13 cellular contexts compared by ENCODE assay signal in the genomic region with DNA sequence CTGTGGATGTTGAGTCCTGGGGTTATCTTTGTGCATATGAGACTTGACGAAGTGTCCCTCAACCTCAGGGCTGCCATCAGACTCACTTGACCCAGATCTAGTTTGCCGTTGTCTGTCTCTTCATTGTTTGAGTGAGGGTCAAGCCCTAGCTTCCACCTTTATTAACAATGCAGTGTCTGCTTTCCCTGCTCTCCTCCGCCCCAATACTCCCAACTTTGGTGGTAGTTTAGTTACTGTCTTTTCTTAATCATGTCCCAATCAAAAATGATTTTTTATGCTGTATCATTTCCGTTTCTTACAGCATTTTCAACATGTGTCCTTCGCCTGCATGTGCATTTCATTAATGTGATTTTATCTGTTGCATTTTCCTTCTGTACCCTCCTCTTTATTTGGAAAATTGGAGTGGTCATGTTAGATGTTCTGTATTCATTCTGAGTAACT. TPM values are rescaled to one million over a fixed set of nuclear protein-coding genes. Genes with fewer than 3 reads are reported as not detected.
DNase-seq lines count a peak whose midpoint lies in the region; ATAC-seq and TF ChIP-seq lines count a peak whose summit lies in the region.
"Had no signal": no experiment of that assay in that cellular context is flagged by ENCODE, and none has a peak within 500 bp of the region (broad histone marks: within the 10 kb centered on the region; RNA-seq: fewer than 3 reads in every experiment).

No MANE protein-coding gene starts in this region.

- no peaks in the 10 kb centered on the region for H3K9me3 Mint-ChIP-seq in CD8-positive, alpha-beta memory T cell
- H3K9me3 Mint-ChIP-seq in IgD-negative memory B cell = no peaks in the 10 kb centered on the region
- no peaks in the 10 kb centered on the region for H3K9me3 Mint-ChIP-seq in naive thymus-derived CD8-positive, alpha-beta T cell
- H3K9me3 Mint-ChIP-seq: activated naive CD4-positive, alpha-beta T cell treated with anti-CD3 and anti-CD28 coated beads for 36 hours had no signal

- H3K4me3 Mint-ChIP-seq in CD8-positive, alpha-beta memory T cell = peak overlapping the region in 6 of 7 donors; percentile 93 to 98 (median 96)
- H3K4me3 Mint-ChIP-seq in IgD-negative memory B cell = peak overlapping the region; percentile 2 to 92 (median 37)
- peak overlapping the region; percentile 2 to 99 (median 94) for H3K4me3 Mint-ChIP-seq in naive thymus-derived CD8-positive, alpha-beta T cell

- intact Hi-C loops in upper lobe of right lung (cut with DNase I) = no loop called here
- intact Hi-C loops in aorta (cut with DNase I) = no loop called here

- WGBS in aorta, 2 donors = 85% methylated on average over 5 of the region's 5 CpGs

- in situ Hi-C loops in astrocyte of the spinal cord (cut with HindIII; ENCODE audit: low sequenced_read_pairs) = no loop called here

- H3K27ac ChIP-seq in CD8-positive, alpha-beta memory T cell (ENCODE audit: low read depth, low read length) = peak overlapping the region; percentile 75
- H3K27ac ChIP-seq in upper lobe of right lung (no peak overlapping the region), aorta (ENCODE audit: low read depth in 1 of 2, low read length in 2 of 2) (no peak overlapping the region)
- H3K27ac ChIP-seq: epithelial cell of prostate, ovary, transverse colon had no signal

- peak overlapping the region; percentile 31 to 98 (median 91) for H3K27ac Mint-ChIP-seq in CD8-positive, alpha-beta memory T cell
- peak overlapping the region in 2 of 3 donors; percentile 54 to 82 for H3K27ac Mint-ChIP-seq in IgD-negative memory B cell
- H3K27ac Mint-ChIP-seq in naive thymus-derived CD8-positive, alpha-beta T cell = peak overlapping the region in 8 of 10 donors; percentile 16 to 95 (median 38)
- H3K27ac Mint-ChIP-seq: activated naive CD4-positive, alpha-beta T cell treated with anti-CD3 and anti-CD28 coated beads for 36 hours had no signal

- no peak for DNase-seq in CD8-positive, alpha-beta memory T cell
- no peak for DNase-seq in astrocyte of the spinal cord (ENCODE audit: low read depth, low spot score)
- no peak for DNase-seq in naive thymus-derived CD8-positive, alpha-beta T cell
- no peak for DNase-seq in upper lobe of right lung
- no peak for DNase-seq in NCI-H2171 treated with DMSO at 0.1 percent for 48 hours (lab: John Stamatoyannopoulos, UW)
- DNase-seq in aorta = no peak
- DNase-seq: activated naive CD4-positive, alpha-beta T cell treated with anti-CD3 and anti-CD28 coated beads for 36 hours; MM.1S; NCI-H526 treated with DMSO at 0.1 percent for 48 hours; ovary; transverse colon had no signal

- CTCF ChIA-PET in CD8-positive, alpha-beta memory T cell (lab: Charles Lee) = interaction anchor here (1.5 to 2.0 kb wide), 2 partner anchors 11 to 21 kb away, joined by 5 to 6 read pairs; no protein-coding TSS in a partner anchor

- H3K36me3 Mint-ChIP-seq in CD8-positive, alpha-beta memory T cell = peaks cover 0 to 16% (median 0%) of the 10 kb centered on the region in 3 donors
- no peaks in the 10 kb centered on the region for H3K36me3 Mint-ChIP-seq in IgD-negative memory B cell
- peaks cover 0 to 3% (median 0%) of the 10 kb centered on the region in 3 donors for H3K36me3 Mint-ChIP-seq in naive thymus-derived CD8-positive, alpha-beta T cell

- H3K27me3 ChIP-seq in CD8-positive, alpha-beta memory T cell (ENCODE audit: insufficient read depth, low read length, poor library complexity, severe bottlenecking) = no peaks in the 10 kb centered on the region
- H3K27me3 ChIP-seq in upper lobe of right lung (no peaks in the 10 kb centered on the region), aorta (ENCODE audit: control insufficient read depth in 1 of 2, insufficient read depth in 2 of 2, low read length in 1 of 2) (no peaks in the 10 kb centered on the region)
- H3K27me3 ChIP-seq: ovary, transverse colon had no signal

- H3K36me3 ChIP-seq in CD8-positive, alpha-beta memory T cell (ENCODE audit: insufficient read depth, low read length) = no peaks in the 10 kb centered on the region
- H3K36me3 ChIP-seq in upper lobe of right lung (no peaks in the 10 kb centered on the region), aorta (ENCODE audit: control insufficient read depth in 1 of 2, insufficient read depth in 2 of 2, low read length in 1 of 2) (no peaks in the 10 kb centered on the region)
- H3K36me3 ChIP-seq: ovary, transverse colon had no signal

- H3K27me3 Mint-ChIP-seq in CD8-positive, alpha-beta memory T cell = no peaks in the 10 kb centered on the region
- no peaks in the 10 kb centered on the region for H3K27me3 Mint-ChIP-seq in IgD-negative memory B cell
- H3K27me3 Mint-ChIP-seq in naive thymus-derived CD8-positive, alpha-beta T cell = no peaks in the 10 kb centered on the region

- POLR2A ChIA-PET in CD8-positive, alpha-beta memory T cell (lab: Charles Lee) = no interaction called here
- POLR2A ChIA-PET in naive thymus-derived CD8-positive, alpha-beta T cell (lab: Charles Lee) = no interaction called here

- H3K4me3 ChIP-seq in CD8-positive, alpha-beta memory T cell (ENCODE audit: low read length) = no peak overlapping the region
- H3K4me3 ChIP-seq in astrocyte of the spinal cord (ENCODE audit: low read depth, low read length) (peak overlapping the region; percentile 85), upper lobe of right lung (no peak overlapping the region), aorta (ENCODE audit: low read length in 2 of 2) (no peak overlapping the region)
- H3K4me3 ChIP-seq: ovary had no signal

- peaks cover 54% of the 10 kb centered on the region for H3K4me1 ChIP-seq in CD8-positive, alpha-beta memory T cell (ENCODE audit: insufficient read depth, low read length)
- H3K4me1 ChIP-seq in upper lobe of right lung (peaks cover 26% of the 10 kb centered on the region), aorta (ENCODE audit: control insufficient read depth in 1 of 2, insufficient read depth in 2 of 2, low read length in 2 of 2) (peaks cover 5 to 15% of the 10 kb centered on the region in 2 donors)

- ATAC-seq in naive thymus-derived CD8-positive, alpha-beta T cell = no peak
- ATAC-seq in upper lobe of right lung (no peak), aorta (ENCODE audit: low FRiP score) (no peak)

- H3K4me1 Mint-ChIP-seq in CD8-positive, alpha-beta memory T cell = peaks cover 60 to 74% (median 71%) of the 10 kb centered on the region in 3 donors
- peaks cover 44 to 62% (median 53%) of the 10 kb centered on the region in 3 donors for H3K4me1 Mint-ChIP-seq in IgD-negative memory B cell
- peaks cover 44 to 69% (median 63%) of the 10 kb centered on the region in 4 donors for H3K4me1 Mint-ChIP-seq in naive thymus-derived CD8-positive, alpha-beta T cell

- H3K9me3 ChIP-seq in CD8-positive, alpha-beta memory T cell (ENCODE audit: low read length) = no peaks in the 10 kb centered on the region
- H3K9me3 ChIP-seq in upper lobe of right lung = no peaks in the 10 kb centered on the region
- no peaks in the 10 kb centered on the region for H3K9me3 ChIP-seq in aorta (ENCODE audit: control insufficient read depth, low read length)
- H3K9me3 ChIP-seq: ovary, transverse colon had no signal

- no peak for TF ChIP-seq CTCF in astrocyte of the spinal cord (IDR thresholded peaks at IDR 0.05; ENCODE audit: low read depth, low read length)
- no peak for TF ChIP-seq CTCF in upper lobe of right lung (IDR thresholded peaks at IDR 0.05)

RNA-seq across cellular contexts. Expression of a gene that starts 2.1 kb away (rescaled TPM):
- 10 to 100 TPM; 51.9 to 52.8 TPM for total RNA-seq in CD8-positive, alpha-beta memory T cell
- polyA plus RNA-seq in CD8-positive, alpha-beta memory T cell = 70.9 TPM
- polyA plus RNA-seq in IgD-negative memory B cell (56.3 TPM), aorta (10 to 100 TPM; 20.1 to 28.5 TPM)
- total RNA-seq in naive thymus-derived CD8-positive, alpha-beta T cell = 10 to 100 TPM; 40.8 to 42.0 TPM
- 10 to 100 TPM; 41.4 to 55.7 (median 48.0) TPM for polyA plus RNA-seq in naive thymus-derived CD8-positive, alpha-beta T cell
- total RNA-seq in upper lobe of right lung (18.7 TPM), aorta (10 to 100 TPM; 21.3 to 21.7 TPM)

Comparison
In these comparisons a context has a peak if more than half of its experiments do, and no peak if none do; other contexts are left out.
1. H3K27ac Mint-ChIP-seq: peak in every context shown above with its lines; median percentile 91 in CD8-positive, alpha-beta memory T cell; 68 in IgD-negative memory B cell; 38 in naive thymus-derived CD8-positive, alpha-beta T cell.
2. H3K4me3 Mint-ChIP-seq: peak in every context shown above with its lines; median percentile 96 in CD8-positive, alpha-beta memory T cell; 94 in naive thymus-derived CD8-positive, alpha-beta T cell; 37 in IgD-negative memory B cell.